In the genomic region with DNA sequence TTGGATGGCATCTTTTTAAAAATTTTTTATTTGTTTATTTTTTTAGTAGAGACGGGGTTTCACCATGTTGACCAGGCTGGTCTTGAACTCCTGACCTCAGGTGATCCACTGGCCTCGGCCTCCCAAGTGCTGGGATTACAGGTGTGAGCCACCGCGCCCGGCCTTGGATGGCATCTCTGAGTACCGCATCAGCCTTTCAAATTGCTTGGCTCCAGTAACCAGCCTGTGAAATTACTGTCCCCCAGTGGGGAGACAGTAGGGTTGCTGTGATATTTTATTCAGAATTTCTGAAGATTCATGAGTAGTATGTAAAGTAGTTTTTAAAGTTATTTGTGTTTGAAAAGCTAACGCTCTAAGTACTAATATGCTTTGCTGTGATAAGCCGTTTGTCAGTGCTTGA, we compare ENCODE assay signal across 8 cellular contexts. TPM values are rescaled to one million over a fixed set of nuclear protein-coding genes. Genes with fewer than 3 reads are reported as not detected.
A peak's percentile ranks its signal among the peaks of the same experiment; 100 is the strongest.
DNase-seq lines count a peak whose midpoint lies in the region; ATAC-seq, FAIRE-seq and TF ChIP-seq lines count a peak whose summit lies in the region.

No MANE protein-coding gene starts in this region.

- H3K79me2 ChIP-seq in HepG2 (ENCODE audit: insufficient read depth, low read length): peaks cover 14% of the 10 kb centered on the region

- intact Hi-C loops in HepG2 (cut with micrococcal nuclease; ENCODE audit: unreplicated experiment): no loop called here

- 72% methylated on average over 8 of the region's 8 CpGs for WGBS in HepG2 (ENCODE audit: low lambda C conversion rate)

- peak overlapping the region; percentile 80 for H3K4me2 ChIP-seq in HepG2 (ENCODE audit: low read depth, low read length)

- peak overlapping the region; percentile 70 to 99 (median 79) for H3K4me3 ChIP-seq in HepG2 (replicated peaks in 1 of 3; ENCODE audit: insufficient read depth in 1 of 3, low read depth in 2 of 3, low read length in 3 of 3)

- peaks cover 5 to 12% of the 10 kb centered on the region in 2 experiments for H3K36me3 ChIP-seq in HepG2 (replicated peaks in 1 of 2; ENCODE audit: control insufficient read depth in 1 of 2, insufficient read depth in 2 of 2, low read length in 2 of 2)

- ATAC-seq in activated CD8-positive, alpha-beta T cell treated with anti-CD3 and anti-CD28 coated beads, Interleukin-2, amount 10 ng/mL, durations not matched to agents 7 days and 5 days: no peak
- ATAC-seq in HepG2: no peak
- ATAC-seq in HG02759 (IDR thresholded peaks at IDR 0.05; ENCODE audit: unreplicated experiment): no peak

- peaks cover 53% of the 10 kb centered on the region for H3K4me1 ChIP-seq in HepG2 (ENCODE audit: insufficient read depth, low read length)

- TF ChIP-seq EP300 in HepG2 (IDR thresholded peaks at IDR 0.05; ENCODE audit: low read depth in 2 of 2, low read length in 2 of 2) (no peak), HepG2 (CRISPR knock-in tag; IDR thresholded peaks at IDR 0.05; ENCODE audit: borderline replicate concordance) (no peak)

- no peak for DNase-seq in activated naive CD4-positive, alpha-beta T cell treated with anti-CD3 and anti-CD28 coated beads, Interleukin-2, amount 10 ng/mL, durations not matched to agents 7 days and 5 days
- DNase-seq in activated naive CD4-positive, alpha-beta T cell (lab: John Stamatoyannopoulos, UW): no peak
- DNase-seq in activated CD8-positive, alpha-beta T cell treated with anti-CD3 and anti-CD28 coated beads, Interleukin-2, amount 10 ng/mL, durations not matched to agents 7 days and 5 days: peak; percentile 41
- DNase-seq in HepG2 (ENCODE audit: low spot score) (no peak), type B pancreatic cell (ENCODE audit: extremely low spot score, unreplicated experiment) (no peak), LoVo (ENCODE audit: low spot score) (no peak), AML-193 (lab: John Stamatoyannopoulos, UW) (no peak)

- in situ Hi-C loops in HepG2 (cut with HindIII; ENCODE audit: extremely low pct_ligation_motif_present, low pct_unique_long_range_greater_than_20kb): no loop called here

- H3K9me3 Mint-ChIP-seq in activated naive CD4-positive, alpha-beta T cell treated with anti-CD3 and anti-CD28 coated beads, Interleukin-2, amount 10 ng/mL, durations not matched to agents 7 days and 5 days: peaks cover 9% of the 10 kb centered on the region
- peaks cover 8% of the 10 kb centered on the region for H3K9me3 Mint-ChIP-seq in activated CD8-positive, alpha-beta T cell treated with anti-CD3 and anti-CD28 coated beads, Interleukin-2, amount 10 ng/mL, durations not matched to agents 7 days and 5 days (ENCODE audit: insufficient read depth)
- no peaks in the 10 kb centered on the region for H3K9me3 Mint-ChIP-seq in type B pancreatic cell

- TF ChIP-seq RAD21 in HepG2 (CRISPR knock-in tag; IDR thresholded peaks at IDR 0.05): no peak

- H3K36me3 Mint-ChIP-seq in activated naive CD4-positive, alpha-beta T cell treated with anti-CD3 and anti-CD28 coated beads, Interleukin-2, amount 10 ng/mL, durations not matched to agents 7 days and 5 days: peaks cover 21% of the 10 kb centered on the region
- peaks cover 39% of the 10 kb centered on the region for H3K36me3 Mint-ChIP-seq in activated CD8-positive, alpha-beta T cell treated with anti-CD3 and anti-CD28 coated beads, Interleukin-2, amount 10 ng/mL, durations not matched to agents 7 days and 5 days (ENCODE audit: low read depth)
- H3K36me3 Mint-ChIP-seq in type B pancreatic cell: peaks cover 8% of the 10 kb centered on the region

- H3K4me3 Mint-ChIP-seq in activated naive CD4-positive, alpha-beta T cell treated with anti-CD3 and anti-CD28 coated beads, Interleukin-2, amount 10 ng/mL, durations not matched to agents 7 days and 5 days: peak overlapping the region; percentile 84
- H3K4me3 Mint-ChIP-seq in activated CD8-positive, alpha-beta T cell treated with anti-CD3 and anti-CD28 coated beads, Interleukin-2, amount 10 ng/mL, durations not matched to agents 7 days and 5 days: peak overlapping the region; percentile 83
- peak overlapping the region; percentile 59 for H3K4me3 Mint-ChIP-seq in type B pancreatic cell

- no peaks in the 10 kb centered on the region for H3K27me3 Mint-ChIP-seq in activated naive CD4-positive, alpha-beta T cell treated with anti-CD3 and anti-CD28 coated beads, Interleukin-2, amount 10 ng/mL, durations not matched to agents 7 days and 5 days
- no peaks in the 10 kb centered on the region for H3K27me3 Mint-ChIP-seq in activated CD8-positive, alpha-beta T cell treated with anti-CD3 and anti-CD28 coated beads, Interleukin-2, amount 10 ng/mL, durations not matched to agents 7 days and 5 days (ENCODE audit: low read depth)
- no peaks in the 10 kb centered on the region for H3K27me3 Mint-ChIP-seq in type B pancreatic cell

- H2AFZ ChIP-seq in HepG2 (ENCODE audit: low read length): no peak overlapping the region

- BruUV-seq in HepG2 (replicated peaks; lab: Mats Ljungman, UMichigan): no TSS peak

- 0 out of 2 replicates have a peak, but pooled peaks cover 3% of the 10 kb centered on the region for H4K20me1 ChIP-seq in HepG2 (ENCODE audit: insufficient read depth, low read length)

- H3K27ac ChIP-seq in HepG2 (ENCODE audit: extremely low read length, insufficient read depth, low read length): no peak overlapping the region

- CTCF ChIA-PET in activated naive CD4-positive, alpha-beta T cell treated with anti-CD3 and anti-CD28 coated beads, Interleukin-2, amount 10 ng/mL, durations not matched to agents 7 days and 5 days (lab: Charles Lee): interaction anchor here (0.8 to 4.7 kb wide), 4 partner anchors 9 to 28 kb away, joined by 4 to 39 read pairs (median 4); no protein-coding TSS in a partner anchor
- CTCF ChIA-PET in activated CD8-positive, alpha-beta T cell treated with anti-CD3 and anti-CD28 coated beads, Interleukin-2, amount 10 ng/mL, durations not matched to agents 7 days and 5 days (lab: Charles Lee): interaction anchor here (1.0 to 7.8 kb wide), 4 partner anchors 9 to 97 kb away, joined by 3 to 108 read pairs (median 40); no protein-coding TSS in a partner anchor
- CTCF ChIA-PET in HepG2 (lab: Yijun Ruan, JAX; ENCODE audit: low intra/inter-chr PET ratio, low total read pairs): no interaction called here

- peaks cover 39% of the 10 kb centered on the region for H3K4me1 Mint-ChIP-seq in activated naive CD4-positive, alpha-beta T cell treated with anti-CD3 and anti-CD28 coated beads, Interleukin-2, amount 10 ng/mL, durations not matched to agents 7 days and 5 days
- H3K4me1 Mint-ChIP-seq in activated CD8-positive, alpha-beta T cell treated with anti-CD3 and anti-CD28 coated beads, Interleukin-2, amount 10 ng/mL, durations not matched to agents 7 days and 5 days (ENCODE audit: low read depth): peaks cover 34% of the 10 kb centered on the region
- peaks cover 11% of the 10 kb centered on the region for H3K4me1 Mint-ChIP-seq in type B pancreatic cell (ENCODE audit: unreplicated experiment)

- no peak for TF ChIP-seq POLR2A in HepG2 (IDR thresholded peaks at IDR 0.05; ENCODE audit: insufficient read depth in 1 of 2, low read depth in 2 of 2, low read length in 2 of 2)

- POLR2A ChIA-PET in activated CD8-positive, alpha-beta T cell treated with anti-CD3 and anti-CD28 coated beads, Interleukin-2, amount 10 ng/mL, durations not matched to agents 7 days and 5 days (lab: Charles Lee): interaction anchor here (0.6 to 4.8 kb wide), 2 partner anchors 9 to 114 kb away, joined by 3 to 58 read pairs; no protein-coding TSS in a partner anchor
- POLR2A ChIA-PET in HepG2 (lab: Yijun Ruan, JAX): no interaction called here

- H3K27me3 ChIP-seq in HepG2 (ENCODE audit: control insufficient read depth in 1 of 2, insufficient read depth in 2 of 2, low read length in 2 of 2): no peaks in the 10 kb centered on the region

- TF ChIP-seq CTCF in HepG2 (CRISPR knock-in tag; IDR thresholded peaks at IDR 0.05) (no peak), type B pancreatic cell (conservative IDR thresholded peaks at IDR 0.05) (no peak)

- no peak for FAIRE-seq in HepG2 (lab: Jason Lieb, UNC)

- H3K9me3 ChIP-seq in HepG2 (ENCODE audit: low read length): no peaks in the 10 kb centered on the region

- H3K9ac ChIP-seq in HepG2 (ENCODE audit: insufficient read depth, low read depth, low read length): peak overlapping the region; percentile 85; the same call in 1 of the 2 replicates

- peak overlapping the region; percentile 95 for H3K27ac Mint-ChIP-seq in activated naive CD4-positive, alpha-beta T cell treated with anti-CD3 and anti-CD28 coated beads, Interleukin-2, amount 10 ng/mL, durations not matched to agents 7 days and 5 days
- peak overlapping the region; percentile 84 for H3K27ac Mint-ChIP-seq in activated CD8-positive, alpha-beta T cell treated with anti-CD3 and anti-CD28 coated beads, Interleukin-2, amount 10 ng/mL, durations not matched to agents 7 days and 5 days
- no peak overlapping the region for H3K27ac Mint-ChIP-seq in type B pancreatic cell

RNA-seq across cellular contexts. Expression of a gene that starts 1.2 kb away (rescaled TPM):
- total RNA-seq in activated CD8-positive, alpha-beta T cell treated with anti-CD3 and anti-CD28 coated beads, Interleukin-2, amount 10 ng/mL, durations not matched to agents 7 days and 5 days: 10 to 100 TPM; 59.0 to 59.2 TPM
- 37.0 and 47.3 TPM in 2 replicates for total RNA-seq in HepG2 (2016; rRNA removed; fragmentation: Illumina TruSeq; extraction: Trizol)
- total RNA-seq in HepG2 (2016; cell fraction: cytosol; rRNA removed; fragmentation: Illumina TruSeq; extraction: Trizol; ENCODE audit: low read depth): 4.7 and 6.0 TPM in 2 replicates
- 35.2 and 42.6 TPM in 2 replicates for total RNA-seq in HepG2 (2016; cell fraction: insoluble cytoplasmic fraction; rRNA removed; fragmentation: Illumina TruSeq; extraction: Trizol)
- 10.8 and 12.6 TPM in 2 replicates for total RNA-seq in HepG2 (2016; cell fraction: membrane; rRNA removed; fragmentation: Illumina TruSeq; extraction: Trizol)
- total RNA-seq in HepG2 (2016; cell fraction: nucleus; rRNA removed; fragmentation: Illumina TruSeq; extraction: Trizol): 18.9 and 20.1 TPM in 2 replicates
- 26.0 and 27.1 TPM in 2 replicates for polyA plus RNA-seq in HepG2 (2011; rRNA removed)
- 19.1 and 22.8 TPM in 2 replicates for polyA plus RNA-seq in HepG2 (2011; cell fraction: cytosol; rRNA removed)
- polyA plus RNA-seq in HepG2 (2011; cell fraction: nucleus; rRNA removed): 33.3 and 38.5 TPM in 2 replicates
- polyA plus RNA-seq in HepG2 (2012): 42.2 and 43.6 TPM in 2 replicates
- polyA plus RNA-seq in HepG2 (2016; cell fraction: cytosol; fragmentation: Illumina TruSeq; extraction: Trizol; ENCODE audit: low read depth): 2.7 and 3.1 TPM in 2 replicates
- 47.8 and 54.9 TPM in 2 replicates for polyA plus RNA-seq in HepG2 (2016; cell fraction: insoluble cytoplasmic fraction; fragmentation: Illumina TruSeq; extraction: Trizol; ENCODE audit: low read depth)
- polyA plus RNA-seq in HepG2 (2016; cell fraction: membrane; fragmentation: Illumina TruSeq; extraction: Trizol; ENCODE audit: low read depth): 6.4 and 6.9 TPM in 2 replicates
- 27.0 and 28.5 TPM in 2 replicates for polyA plus RNA-seq in HepG2 (2016; cell fraction: nucleus; fragmentation: Illumina TruSeq; extraction: Trizol; ENCODE audit: insufficient read depth, low read depth)
- 32.1 and 35.9 TPM in 2 replicates for polyA minus RNA-seq in HepG2 (2011; rRNA and poly(A)+ RNA removed; ENCODE audit: low replicate concordance)
- polyA minus RNA-seq in HepG2 (2011; cell fraction: cytosol; rRNA and poly(A)+ RNA removed): 22.8 and 23.4 TPM in 2 replicates
- 31.8 and 46.1 TPM in 2 replicates for polyA minus RNA-seq in HepG2 (2011; cell fraction: nucleus; rRNA and poly(A)+ RNA removed)
- 49.3 and 54.3 TPM in 2 replicates for total RNA-seq in type B pancreatic cell (ENCODE audit: low replicate concordance)
